15 cellular contexts compared by ENCODE assay signal in genomic region chr1:178645826-178646200, GRCh38.
A peak's percentile ranks its signal among the peaks of the same experiment; 100 is the strongest.
DNase-seq lines count a peak whose midpoint lies in the region; ATAC-seq, FAIRE-seq and TF ChIP-seq lines count a peak whose summit lies in the region.
"Had no signal": no experiment of that assay in that cellular context is flagged by ENCODE, and none has a peak within 500 bp of the region (broad histone marks: within the 10 kb centered on the region; RNA-seq: fewer than 3 reads in every experiment).

No MANE protein-coding gene starts in this region.

- no peaks in the 10 kb centered on the region for H3K36me3 ChIP-seq in BJ (ENCODE audit: control insufficient read depth, insufficient read depth, low read length)
- H3K36me3 ChIP-seq: BE2C, colonic mucosa, heart right ventricle, ovary, thoracic aorta had no signal

- in situ Hi-C loops in astrocyte of the spinal cord (cut with HindIII; ENCODE audit: low sequenced_read_pairs), result no loop called here

- ATAC-seq in HG03439 (IDR thresholded peaks at IDR 0.05; ENCODE audit: unreplicated experiment), result no peak
- ATAC-seq: heart right ventricle had no signal

- no peak for TF ChIP-seq POLR2A in H54 (IDR thresholded peaks at IDR 0.05; ENCODE audit: low read depth, low read length)

- POLR2A ChIA-PET in BJ (lab: Charles Lee), result interaction anchor here (0.6 kb wide), 1 partner anchor 84 kb away, joined by 12 read pairs; no protein-coding TSS in a partner anchor

- no peak for TF ChIP-seq CTCF in BJ (IDR thresholded peaks at IDR 0.05; ENCODE audit: insufficient read depth, low read depth, low read length)
- no peak for TF ChIP-seq CTCF in astrocyte of the spinal cord (IDR thresholded peaks at IDR 0.05; ENCODE audit: low read depth, low read length)

- no peaks in the 10 kb centered on the region for H3K27me3 ChIP-seq in BJ (ENCODE audit: control insufficient read depth, insufficient read depth, low read length)
- H3K27me3 ChIP-seq: BE2C, colonic mucosa, heart right ventricle, ovary had no signal

- CTCF ChIA-PET in BJ (lab: Yijun Ruan, JAX), result interaction anchor here (1.0 to 1.8 kb wide), 2 partner anchors 9 to 37 kb away, joined by 3 to 4 read pairs; no protein-coding TSS in a partner anchor

- peak; percentile 70 for DNase-seq in BJ (ENCODE audit: low read depth)
- peak; percentile 92 for DNase-seq in LHCN-M2 (ENCODE audit: low read depth)
- DNase-seq in astrocyte of the spinal cord (ENCODE audit: low read depth, low spot score), result peak; percentile 76
- peak; percentile 91 for DNase-seq in myocyte (ENCODE audit: low read depth)
- no peak for DNase-seq in H54 (ENCODE audit: insufficient read length, low spot score)
- no peak for DNase-seq in SHP77 (lab: John Stamatoyannopoulos, UW)
- no peak for DNase-seq in Kasumi-1 (lab: John Stamatoyannopoulos, UW)
- DNase-seq: activated effector memory CD4-positive, alpha-beta T cell treated with Interleukin-2 at 50 U/mL for 16 hours; BE2C; colonic mucosa; heart right ventricle; NCI-H1105 treated with DMSO at 0.1 percent for 48 hours; ovary had no signal

- FAIRE-seq in H54 (lab: Jason Lieb, UNC), result no peak

- H3K4me3 ChIP-seq in BJ (ENCODE audit: low read depth, low read length) (no peak overlapping the region), astrocyte of the spinal cord (ENCODE audit: low read depth, low read length) (no peak overlapping the region)
- H3K4me3 ChIP-seq: colonic mucosa, heart right ventricle, ovary, thoracic aorta had no signal

Comparison
In these comparisons a context has a peak if more than half of its experiments do, and no peak if none do; other contexts are left out.
1. DNase-seq: peak in BJ (single experiment), LHCN-M2 (single experiment), astrocyte of the spinal cord (single experiment) and myocyte (single experiment); none in H54 (single experiment), SHP77 (0 of 2) and Kasumi-1 (0 of 2).